ENCODE assay signal across 18 cellular contexts in the genomic region with DNA sequence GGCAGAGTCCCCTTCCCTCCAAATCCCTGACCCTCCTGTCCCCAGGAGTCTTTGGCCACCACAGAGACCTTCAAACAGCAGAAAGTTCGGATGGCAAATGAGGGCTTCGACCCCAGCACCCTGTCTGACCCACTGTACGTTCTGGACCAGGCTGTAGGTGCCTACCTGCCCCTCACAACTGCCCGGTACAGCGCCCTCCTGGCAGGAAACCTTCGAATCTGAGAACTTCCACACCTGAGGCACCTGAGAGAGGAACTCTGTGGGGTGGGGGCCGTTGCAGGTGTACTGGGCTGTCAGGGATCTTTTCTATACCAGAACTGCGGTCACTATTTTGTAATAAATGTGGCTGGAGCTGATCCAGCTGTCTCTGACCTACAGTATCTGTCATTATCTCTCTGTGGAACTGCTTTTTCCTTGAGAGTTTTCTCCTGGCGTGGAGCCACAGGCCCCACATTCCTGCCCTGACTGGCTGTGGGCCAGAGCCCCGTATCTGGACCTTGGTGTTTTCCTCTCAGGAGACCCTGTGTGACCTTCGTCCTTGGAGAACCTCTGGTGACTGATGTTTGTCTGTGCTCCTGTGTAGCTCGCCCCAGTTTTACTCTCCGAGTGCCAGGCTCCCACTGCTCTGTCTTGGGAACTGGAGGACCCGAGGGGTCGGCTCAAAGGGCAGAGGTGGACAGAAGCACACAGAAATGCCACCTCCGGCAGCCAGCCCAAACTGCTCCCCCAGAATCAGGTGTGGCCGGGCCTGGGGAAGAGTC. TPM values are rescaled to one million over a fixed set of nuclear protein-coding genes. Genes with fewer than 3 reads are reported as not detected.
DNase-seq lines count a peak whose midpoint lies in the region; ATAC-seq and TF ChIP-seq lines count a peak whose summit lies in the region.
"Had no signal": no experiment of that assay in that cellular context is flagged by ENCODE, and none has a peak within 500 bp of the region (broad histone marks: within the 10 kb centered on the region; RNA-seq: fewer than 3 reads in every experiment).

No MANE protein-coding gene starts in this region.

- no peak overlapping the region for H3K27ac ChIP-seq in Karpas-422 (ENCODE audit: low read length)
- H3K27ac ChIP-seq: foreskin keratinocyte, hepatocyte had no signal

- H3K9me3 Mint-ChIP-seq in chondrocyte (ENCODE audit: low read depth) (no peaks in the 10 kb centered on the region), nephron (no peaks in the 10 kb centered on the region), type B pancreatic cell (no peaks in the 10 kb centered on the region)
- H3K9me3 Mint-ChIP-seq: CD8-positive, alpha-beta memory T cell had no signal

- no peaks in the 10 kb centered on the region for H4K20me1 ChIP-seq in Karpas-422 (ENCODE audit: insufficient read depth, low read depth, low read length)

- no peaks in the 10 kb centered on the region for H3K9me2 ChIP-seq in Karpas-422 (replicated peaks; ENCODE audit: insufficient read depth, low read length)

- no peaks in the 10 kb centered on the region for H3K27me3 Mint-ChIP-seq in chondrocyte (ENCODE audit: low read depth)
- H3K27me3 Mint-ChIP-seq in nephron (ENCODE audit: low read depth) = peaks cover 10% of the 10 kb centered on the region
- H3K27me3 Mint-ChIP-seq in type B pancreatic cell = no peaks in the 10 kb centered on the region
- H3K27me3 Mint-ChIP-seq: naive thymus-derived CD4-positive, alpha-beta T cell had no signal

- no peaks in the 10 kb centered on the region for H3K36me3 ChIP-seq in Karpas-422 (ENCODE audit: insufficient read depth, low read length)

- H3K36me3 Mint-ChIP-seq in chondrocyte (ENCODE audit: low read depth) = no peaks in the 10 kb centered on the region
- H3K36me3 Mint-ChIP-seq in nephron (ENCODE audit: low read depth) = no peaks in the 10 kb centered on the region
- H3K36me3 Mint-ChIP-seq in type B pancreatic cell = no peaks in the 10 kb centered on the region

- H3K4me1 ChIP-seq in Karpas-422 (ENCODE audit: low read length) = peaks cover 27% of the 10 kb centered on the region

- H3K9me3 ChIP-seq in Karpas-422 (ENCODE audit: low read length) = no peaks in the 10 kb centered on the region

- TF ChIP-seq CTCF in chondrocyte (IDR thresholded peaks at IDR 0.05) (no peak), nephron (IDR thresholded peaks at IDR 0.05; ENCODE audit: unreplicated experiment in 3 of 3) (no peak), type B pancreatic cell (conservative IDR thresholded peaks at IDR 0.05) (no peak)

- H3K4me3 ChIP-seq in Karpas-422 (ENCODE audit: low read length) = no peak overlapping the region
- H3K4me3 ChIP-seq: hepatocyte had no signal

- no peak overlapping the region for H3K4me2 ChIP-seq in Karpas-422 (ENCODE audit: low read depth, low read length, poor library complexity, severe bottlenecking)
- H3K4me2 ChIP-seq: hepatocyte had no signal

- no peaks in the 10 kb centered on the region for H3K79me2 ChIP-seq in Karpas-422 (ENCODE audit: low read length)

- peak; percentile 75 for DNase-seq in left cardiac atrium
- no peak for DNase-seq in left ventricle myocardium superior
- peak; percentile 67 for DNase-seq in chondrocyte (ENCODE audit: low spot score)
- DNase-seq in type B pancreatic cell (ENCODE audit: extremely low spot score, unreplicated experiment) = no peak
- DNase-seq in ecto neural progenitor cell (ENCODE audit: low spot score) = no peak
- no peak for DNase-seq in NCI-H2227 (lab: John Stamatoyannopoulos, UW; ENCODE audit: unreplicated experiment)
- no peak for DNase-seq in Karpas-422
- DNase-seq: activated effector memory CD4-positive, alpha-beta T cell treated with Interleukin-2 at 50 U/mL for 16 hours; CD8-positive, alpha-beta memory T cell; DMS79; foreskin keratinocyte; mesenchymal stem cell; naive thymus-derived CD4-positive, alpha-beta T cell; NCI-H2171; NCI-H526 treated with DMSO at 0.1 percent for 48 hours; stimulated activated CD4-positive, alpha-beta T cell treated with anti-CD3 and anti-CD28 coated beads, Interleukin-12 subunit alpha, Interleukin-12 subunit beta, amount 100 ng/mL, for 4 hours had no signal

- H2AFZ ChIP-seq in Karpas-422 (ENCODE audit: low read length) = no peak overlapping the region
- H2AFZ ChIP-seq: hepatocyte had no signal

- H3K9ac ChIP-seq in Karpas-422 (ENCODE audit: low read length) = no peak overlapping the region

- intact Hi-C loops in left cardiac atrium (cut with DNase I) (loop anchor here in 1 of 2 donors (10.0 kb wide), 1 partner anchor 265 kb away; no protein-coding TSS in a partner anchor), left ventricle myocardium superior (cut with micrococcal nuclease) (no loop called here)

- H3K27ac Mint-ChIP-seq in chondrocyte (ENCODE audit: unreplicated experiment) (no peak overlapping the region), nephron (peak overlapping the region in 1 of 3 experiments; percentile 23), type B pancreatic cell (peak overlapping the region; percentile 29)

- peaks cover 30% of the 10 kb centered on the region for H3K4me1 Mint-ChIP-seq in chondrocyte (ENCODE audit: low read depth)
- peaks cover 14% of the 10 kb centered on the region for H3K4me1 Mint-ChIP-seq in nephron
- peaks cover 17% of the 10 kb centered on the region for H3K4me1 Mint-ChIP-seq in type B pancreatic cell (ENCODE audit: unreplicated experiment)

- ATAC-seq in left cardiac atrium = no peak
- ATAC-seq in left ventricle myocardium superior = no peak
- ATAC-seq: foreskin keratinocyte; naive thymus-derived CD4-positive, alpha-beta T cell had no signal

- H3K4me3 Mint-ChIP-seq in chondrocyte (ENCODE audit: unreplicated experiment) (no peak overlapping the region), nephron (peak overlapping the region; percentile 11 to 36 (median 21)), type B pancreatic cell (peak overlapping the region; percentile 30)
- H3K4me3 Mint-ChIP-seq: naive thymus-derived CD4-positive, alpha-beta T cell had no signal

- no peaks in the 10 kb centered on the region for H3K27me3 ChIP-seq in Karpas-422 (ENCODE audit: low read length)
- H3K27me3 ChIP-seq: foreskin keratinocyte, hepatocyte had no signal

RNA-seq across cellular contexts. Expression of a gene that starts 4.8 kb away (rescaled TPM):
- total RNA-seq in left cardiac atrium = 10 to 100 TPM; 22.9 to 26.5 TPM
- 9.8 TPM for total RNA-seq in left ventricle myocardium superior
- total RNA-seq in chondrocyte = 10.6 to 16.6 TPM (median 11.6 TPM) in 3 replicates
- total RNA-seq in type B pancreatic cell (ENCODE audit: low replicate concordance) = 20.6 and 22.1 TPM in 2 replicates
- total RNA-seq in Karpas-422 (2014; rRNA removed; shearing (Covaris generic); ENCODE audit: low replicate concordance) = 4.4 and 18.1 TPM in 2 replicates

RNA-seq across cellular contexts. Expression of a gene that starts 52.1 kb away (rescaled TPM):
- total RNA-seq in left cardiac atrium (10 to 100 TPM; 28.2 to 34.1 TPM), left ventricle myocardium superior (35.5 TPM), chondrocyte (48.6 to 61.0 TPM (median 49.1 TPM) in 3 replicates), type B pancreatic cell (ENCODE audit: low replicate concordance) (70.3 and 90.8 TPM in 2 replicates)
- total RNA-seq in Karpas-422 (2014; rRNA removed; shearing (Covaris generic); ENCODE audit: low replicate concordance) = 36.3 and 65.4 TPM in 2 replicates

Comparison
In these comparisons a context has a peak if more than half of its experiments do, and no peak if none do; other contexts are left out.
1. DNase-seq: peak in left cardiac atrium (single experiment) and chondrocyte (single experiment); none in left ventricle myocardium superior (single experiment), type B pancreatic cell (single experiment), ecto neural progenitor cell (single experiment), NCI-H2227 (single experiment) and Karpas-422 (single experiment).